Comparison of ENCODE assay signal across 24 cellular contexts in genomic region chr11:87596176-87596575, GRCh38.
"Had no signal": no experiment of that assay in that cellular context is flagged by ENCODE, and none has a peak within 500 bp of the region (broad histone marks: within the 10 kb centered on the region; RNA-seq: fewer than 3 reads in every experiment).

No MANE protein-coding gene starts in this region.

- H3K9me3 ChIP-seq: ovary, right lobe of liver, uterus had no signal

- DNase-seq: hypothalamus; immature natural killer cell; kidney; left colon; left lung; lower lobe of right lung; mesendoderm; naive B cell; natural killer cell; nephron progenitor cell; ovary; right lobe of liver; stimulated activated CD4-positive, alpha-beta T cell treated with anti-CD3 and anti-CD28 coated beads, Interleukin-12 subunit alpha, Interleukin-12 subunit beta, amount 100 ng/mL, for 4 hours; stimulated activated CD4-positive, alpha-beta T cell treated with anti-CD3 and anti-CD28 coated beads, Interleukin-15, amount 100 ng/mL, for 24 hours; stimulated activated CD4-positive, alpha-beta T cell treated with anti-CD3 and anti-CD28 coated beads, Interleukin-2, amount 100 ng/mL, for 24 hours; stimulated activated CD4-positive, alpha-beta T cell treated with anti-CD3 and anti-CD28 coated beads, Interleukin-4, amount 100 ng/mL, for 1 hour; stimulated activated naive B cell treated with anti-CD40 and anti-IgM and Interleukin-4, amounts not matched to agents 10 μg/mL and 1 μg/mL and 100 μg/mL, for 72 hours; stimulated activated naive CD8-positive, alpha-beta T cell treated with anti-CD3 and anti-CD28 coated beads, Interleukin-15, Interleukin-2, amounts not matched to agents 100 U/mL and 50 U/mL, for 24 hours; stomach; tibial artery; uterus had no signal

- H3K36me3 ChIP-seq: left lung, lower lobe of right lung, ovary, right atrium auricular region, right lobe of liver, stomach, thoracic aorta, tibial artery, uterus had no signal

- H3K27me3 ChIP-seq: left lung, ovary, right atrium auricular region, right lobe of liver, stomach, tibial artery, uterus had no signal

- H3K4me3 ChIP-seq: left lung, lower lobe of right lung, ovary, right atrium auricular region, right lobe of liver, skin epidermis, stomach, thoracic aorta, tibial artery, uterus had no signal

- ATAC-seq: left colon; left lung; lower lobe of right lung; natural killer cell; right lobe of liver; stimulated activated naive B cell treated with anti-CD40 and anti-IgM and Interleukin-4, amounts not matched to agents 10 μg/mL and 1 μg/mL and 100 μg/mL, for 72 hours; stimulated activated naive CD8-positive, alpha-beta T cell treated with anti-CD3 and anti-CD28 coated beads, Interleukin-15, Interleukin-2, amounts not matched to agents 100 U/mL and 50 U/mL, for 24 hours had no signal

- H3K4me1 ChIP-seq: left lung, lower lobe of right lung, right atrium auricular region, right lobe of liver, stomach, uterus had no signal

- H3K27ac ChIP-seq: left lung, lower lobe of right lung, ovary, right atrium auricular region, right lobe of liver, skin epidermis, stomach, thoracic aorta, tibial artery, uterus had no signal
